Comparison of ENCODE assay signal across 1 cellular context in genomic region chr5:134224905-134225779, GRCh38.
TF ChIP-seq lines count a peak whose summit lies in the region.

No MANE protein-coding gene starts in this region.

TF ChIP-seq in HepG2, 621 proteins besides CTCF, POLR2A, EP300 and RAD21 (continued from another document and continues in another):
- no peak for TF ChIP-seq MYPOP (CRISPR knock-in tag; IDR thresholded peaks at IDR 0.05)
- 0 out of 2 replicates have a peak, but pooled peaks have one; percentile 57 for TF ChIP-seq ZNF124 (CRISPR knock-in tag; IDR thresholded peaks at IDR 0.05)
- TF ChIP-seq ZNF414 (CRISPR knock-in tag; IDR thresholded peaks at IDR 0.05), result peak; percentile 75; the same call in 1 of the 2 replicates
- no peak for TF ChIP-seq ZBTB10 (CRISPR knock-in tag; IDR thresholded peaks at IDR 0.05; ENCODE audit: borderline replicate concordance)
- no peak for TF ChIP-seq MXI1 (IDR thresholded peaks at IDR 0.05; ENCODE audit: borderline replicate concordance, low read depth, low read length)
- no peak for TF ChIP-seq ATF3 (CRISPR knock-in tag; IDR thresholded peaks at IDR 0.05)
- TF ChIP-seq CBX1 (IDR thresholded peaks at IDR 0.05; ENCODE audit: low read depth), result no peak
- TF ChIP-seq HNF1B (CRISPR knock-in tag; IDR thresholded peaks at IDR 0.05), result no peak
- TF ChIP-seq MEIS1 (CRISPR knock-in tag; IDR thresholded peaks at IDR 0.05; ENCODE audit: borderline replicate concordance), result no peak
- no peak for TF ChIP-seq BRF2 (CRISPR knock-in tag; IDR thresholded peaks at IDR 0.05)
- peak; percentile 71; the same call in 1 of the 2 replicates for TF ChIP-seq ZNF317 (CRISPR knock-in tag; IDR thresholded peaks at IDR 0.05)
- TF ChIP-seq EED (CRISPR knock-in tag; IDR thresholded peaks at IDR 0.05), result no peak; the same call in 1 of the 2 replicates
- TF ChIP-seq PHF8 (CRISPR knock-in tag; IDR thresholded peaks at IDR 0.05), result no peak; the same call in 1 of the 2 replicates
- TF ChIP-seq SAFB2 (CRISPR knock-in tag; IDR thresholded peaks at IDR 0.05; ENCODE audit: borderline replicate concordance, low read depth), result 0 out of 2 replicates have a peak, but pooled peaks have one; percentile 15
- TF ChIP-seq GMEB1 (CRISPR knock-in tag; IDR thresholded peaks at IDR 0.05; ENCODE audit: borderline replicate concordance), result no peak
- no peak for TF ChIP-seq ASH2L (IDR thresholded peaks at IDR 0.05; ENCODE audit: insufficient read length, low read depth, low read length)
- no peak for TF ChIP-seq ZBTB1 (CRISPR knock-in tag; IDR thresholded peaks at IDR 0.05; ENCODE audit: borderline replicate concordance)
- no peak for TF ChIP-seq HMG20A (CRISPR knock-in tag; IDR thresholded peaks at IDR 0.05; ENCODE audit: borderline replicate concordance)
- no peak for TF ChIP-seq KLF15 (CRISPR knock-in tag; IDR thresholded peaks at IDR 0.05; ENCODE audit: borderline replicate concordance)
- TF ChIP-seq RORA (CRISPR knock-in tag; IDR thresholded peaks at IDR 0.05), result no peak
- no peak for TF ChIP-seq BCL6 (CRISPR knock-in tag; IDR thresholded peaks at IDR 0.05)
- TF ChIP-seq ZFP36L1 (CRISPR knock-in tag; IDR thresholded peaks at IDR 0.05), result no peak; the same call in 1 of the 2 replicates
- TF ChIP-seq KDM3A (CRISPR knock-in tag; IDR thresholded peaks at IDR 0.05; ENCODE audit: low read depth), result no peak
- TF ChIP-seq SAP130 (CRISPR knock-in tag; IDR thresholded peaks at IDR 0.05; ENCODE audit: low read depth), result peak; percentile 49; the same call in 1 of the 2 replicates
- TF ChIP-seq ZNF567 (CRISPR knock-in tag; IDR thresholded peaks at IDR 0.05; ENCODE audit: borderline replicate concordance), result no peak
- no peak for TF ChIP-seq CENPBD1 (CRISPR knock-in tag; IDR thresholded peaks at IDR 0.05; ENCODE audit: borderline replicate concordance, low read depth)
- TF ChIP-seq HOXD1 (CRISPR knock-in tag; IDR thresholded peaks at IDR 0.05), result no peak
- no peak for TF ChIP-seq BORCS8-MEF2B (CRISPR knock-in tag; IDR thresholded peaks at IDR 0.05)
- TF ChIP-seq CHD4 (IDR thresholded peaks at IDR 0.05; ENCODE audit: borderline replicate concordance, low read length), result no peak
- no peak for TF ChIP-seq ZNF121 (CRISPR knock-in tag; IDR thresholded peaks at IDR 0.05)
- TF ChIP-seq KAT8 (CRISPR knock-in tag; IDR thresholded peaks at IDR 0.05), result no peak; the same call in 1 of the 2 replicates
- no peak for TF ChIP-seq ZNF550 (CRISPR knock-in tag; IDR thresholded peaks at IDR 0.05; ENCODE audit: borderline replicate concordance)
- peak; percentile 94 for TF ChIP-seq YY1 (IDR thresholded peaks at IDR 0.05; ENCODE audit: insufficient read depth, insufficient replicate concordance, low read depth, low read length)
- no peak for TF ChIP-seq CSRNP2 (CRISPR knock-in tag; conservative IDR thresholded peaks at IDR 0.05; ENCODE audit: low read depth)
- no peak for TF ChIP-seq RELA (CRISPR knock-in tag; IDR thresholded peaks at IDR 0.05)
- TF ChIP-seq HBP1 (CRISPR knock-in tag; IDR thresholded peaks at IDR 0.05; ENCODE audit: low read depth), result no peak
- no peak for TF ChIP-seq HNF4G (IDR thresholded peaks at IDR 0.05; ENCODE audit: borderline replicate concordance, low read depth, low read length)
- 0 out of 2 replicates have a peak, but pooled peaks have one; percentile 42 for TF ChIP-seq HNF4G (CRISPR knock-in tag; IDR thresholded peaks at IDR 0.05; ENCODE audit: borderline replicate concordance, low read depth)
- peak; percentile 59 for TF ChIP-seq NFYB (CRISPR knock-in tag; IDR thresholded peaks at IDR 0.05)
- TF ChIP-seq KLF9 (CRISPR knock-in tag; IDR thresholded peaks at IDR 0.05; ENCODE audit: low read depth), result peak; percentile 46; the same call in 1 of the 2 replicates
- TF ChIP-seq CAMTA2 (CRISPR knock-in tag; IDR thresholded peaks at IDR 0.05; ENCODE audit: borderline replicate concordance), result 0 out of 2 replicates have a peak, but pooled peaks have one; percentile 86
- no peak for TF ChIP-seq ZIK1 (CRISPR knock-in tag; IDR thresholded peaks at IDR 0.05; ENCODE audit: borderline replicate concordance, low read depth)
- TF ChIP-seq JUNB (CRISPR knock-in tag; IDR thresholded peaks at IDR 0.05; ENCODE audit: borderline replicate concordance), result no peak
- peak; percentile 71; the same call in 1 of the 2 replicates for TF ChIP-seq ZBTB37 (CRISPR knock-in tag; IDR thresholded peaks at IDR 0.05)
- TF ChIP-seq JUN (CRISPR knock-in tag; IDR thresholded peaks at IDR 0.05), result no peak
- no peak for TF ChIP-seq MYNN (CRISPR knock-in tag; IDR thresholded peaks at IDR 0.05; ENCODE audit: low read depth)
- 0 out of 2 replicates have a peak, but pooled peaks have one; percentile 17 for TF ChIP-seq PBX3 (CRISPR knock-in tag; IDR thresholded peaks at IDR 0.05; ENCODE audit: borderline replicate concordance)
- TF ChIP-seq ZNF460 (CRISPR knock-in tag; IDR thresholded peaks at IDR 0.05; ENCODE audit: borderline replicate concordance), result no peak
- TF ChIP-seq TEAD2 (CRISPR knock-in tag; IDR thresholded peaks at IDR 0.05), result no peak
- TF ChIP-seq PCBP1 (IDR thresholded peaks at IDR 0.05; ENCODE audit: borderline replicate concordance, low read depth, low read length), result no peak
- no peak for TF ChIP-seq LCORL (IDR thresholded peaks at IDR 0.05)
- peak; percentile 33; the same call in 1 of the 2 replicates for TF ChIP-seq LCORL (CRISPR knock-in tag; IDR thresholded peaks at IDR 0.05)
- 0 out of 2 replicates have a peak, but pooled peaks have one; percentile 10 for TF ChIP-seq KMT2B (CRISPR knock-in tag; IDR thresholded peaks at IDR 0.05)
